In genomic region chr20:16821211-16822089, GRCh38 we compare ENCODE assay signal across 8 cellular contexts.
DNase-seq lines count a peak whose midpoint lies in the region; ATAC-seq and TF ChIP-seq lines count a peak whose summit lies in the region.

No MANE protein-coding gene starts in this region.

- H3K4me3 ChIP-seq in right atrium auricular region (no peak overlapping the region), stomach (no peak overlapping the region)

- TF ChIP-seq POLR2A in stomach (IDR thresholded peaks at IDR 0.05), result no peak

- TF ChIP-seq CTCF in right atrium auricular region (IDR thresholded peaks at IDR 0.05) (peak; percentile 29 to 67), stomach (IDR thresholded peaks at IDR 0.05) (peak in 5 of 7 experiments; percentile 16 to 69 (median 55))

- H3K4me1 ChIP-seq in right atrium auricular region (no peaks in the 10 kb centered on the region), stomach (no peaks in the 10 kb centered on the region)

- no peaks in the 10 kb centered on the region for H3K27me3 ChIP-seq in right atrium auricular region
- peaks cover 0 to 11% (median 0%) of the 10 kb centered on the region in 3 donors for H3K27me3 ChIP-seq in stomach

- intact Hi-C loops in Right ventricle myocardium inferior (cut with DNase I) (no loop called here), stomach (cut with DNase I; ENCODE audit: low total_unique reads) (no loop called here)

- no peak for TF ChIP-seq EP300 in stomach (IDR thresholded peaks at IDR 0.05)

- WGBS in stomach, 5 donors, result 40 to 47% (median 44%) methylated on average over 10 of the region's 10 CpGs

- H3K36me3 ChIP-seq in right atrium auricular region (no peaks in the 10 kb centered on the region), stomach (no peaks in the 10 kb centered on the region)

- H3K27ac ChIP-seq in right atrium auricular region (no peak overlapping the region), stomach (no peak overlapping the region)

- no peak for DNase-seq in right atrium auricular region (ENCODE audit: low spot score)
- DNase-seq in Right ventricle myocardium inferior (ENCODE audit: missing footprints), result no peak
- DNase-seq in NCI-H2171 treated with DMSO at 0.1 percent for 48 hours (lab: John Stamatoyannopoulos, UW), result peak; percentile 72
- DNase-seq in activated T-cell treated with anti-CD3 and anti-CD28 coated beads, Interleukin-2, amount 50 U/mL, for 48 hours, result peak; percentile 19 to 32
- DNase-seq in iPS-NIHi11 (ENCODE audit: low spot score), result peak; percentile 68
- no peak for DNase-seq in stomach

- H3K9me3 ChIP-seq in right atrium auricular region, result peaks cover 0 to 9% of the 10 kb centered on the region in 2 donors
- H3K9me3 ChIP-seq in stomach, result peaks cover 0 to 6% (median 2%) of the 10 kb centered on the region in 4 donors

- ATAC-seq in Right ventricle myocardium inferior (no peak), HG02798 (IDR thresholded peaks at IDR 0.05; ENCODE audit: poor library complexity, unreplicated experiment) (peak; percentile 73), GM21367 (IDR thresholded peaks at IDR 0.05; ENCODE audit: unreplicated experiment) (no peak)

Comparison
In these comparisons a context has a peak if more than half of its experiments do, and no peak if none do; other contexts are left out.
1. DNase-seq: peak in NCI-H2171 treated with DMSO at 0.1 percent for 48 hours (single experiment), activated T-cell treated with anti-CD3 and anti-CD28 coated beads, Interleukin-2, amount 50 U/mL, for 48 hours (2 of 2) and iPS-NIHi11 (single experiment); none in right atrium auricular region (single experiment), Right ventricle myocardium inferior (single experiment) and stomach (single experiment).